ENCODE assay signal across 26 cellular contexts in genomic region chr18:46562674-46563192, GRCh38.
"Had no signal": no experiment of that assay in that cellular context is flagged by ENCODE, and none has a peak within 500 bp of the region (broad histone marks: within the 10 kb centered on the region; RNA-seq: fewer than 3 reads in every experiment).

No MANE protein-coding gene starts in this region.

- H3K27me3 ChIP-seq: adrenal gland, body of pancreas had no signal

- H3K4me3 ChIP-seq: adrenal gland, body of pancreas had no signal

- H3K9me3 Mint-ChIP-seq: activated CD4-positive, alpha-beta memory T cell treated with anti-CD3 and anti-CD28 coated beads, Interleukin-2, amount 10 ng/mL, durations not matched to agents 7 days and 5 days; activated CD4-positive, alpha-beta T cell treated with anti-CD3 and anti-CD28 coated beads, Interleukin-2, amount 10 ng/mL, durations not matched to agents 7 days and 5 days; activated naive CD4-positive, alpha-beta T cell treated with anti-CD3 and anti-CD28 coated beads for 36 hours; activated naive CD4-positive, alpha-beta T cell treated with anti-CD3 and anti-CD28 coated beads, Interleukin-2, amount 50 U/mL, for 24 hours; activated naive CD8-positive, alpha-beta T cell treated with anti-CD3 and anti-CD28 coated beads for 36 hours; activated naive CD8-positive, alpha-beta T cell treated with anti-CD3 and anti-CD28 coated beads, Interleukin-2, amount 50 U/mL, for 24 hours; activated T-helper 1 cell treated with anti-CD3 and anti-CD28 coated beads, Interleukin-12 subunit alpha, Interleukin-12 subunit beta, Interleukin-2, Interleukin-4 antibody, amounts not matched to agents 30 ng/mL and 10 ng/mL and 1 ng/mL, durations not matched to agents 14 hours and 24 hours and 36 hours; activated T-helper 2 cell treated with anti-CD3 and anti-CD28 coated beads, Interferon-gamma antibody, Interleukin-2, Interleukin-4, amounts not matched to agents 10 μg/mL and 5 μg/mL and 100 μg/mL, durations not matched to agents 14 hours and 24 hours and 36 hours had no signal

- DNase-seq: activated CD4-positive, alpha-beta memory T cell treated with anti-CD3 and anti-CD28 coated beads, Interleukin-2, amount 10 ng/mL, durations not matched to agents 7 days and 5 days; activated CD4-positive, alpha-beta T cell treated with anti-CD3 and anti-CD28 coated beads for 1 hour; activated CD4-positive, alpha-beta T cell treated with anti-CD3 and anti-CD28 coated beads for 4 hours; activated CD4-positive, alpha-beta T cell treated with anti-CD3 and anti-CD28 coated beads, Interleukin-2, amount 10 ng/mL, durations not matched to agents 7 days and 5 days; activated CD4-positive, alpha-beta T cell treated with anti-CD3 and anti-CD28 coated beads, Interleukin-2, amount 50 U/mL, for 4 hours; activated CD8-positive, alpha-beta memory T cell treated with anti-CD3 and anti-CD28 coated beads for 24 hours; activated effector memory CD4-positive, alpha-beta T cell treated with anti-CD3 and anti-CD28 coated beads, Interleukin-2, amount 50 U/mL, for 16 hours; activated naive CD4-positive, alpha-beta T cell treated with anti-CD3 and anti-CD28 coated beads for 36 hours; activated naive CD8-positive, alpha-beta T cell treated with anti-CD3 and anti-CD28 coated beads for 36 hours; activated naive CD8-positive, alpha-beta T cell treated with anti-CD3 and anti-CD28 coated beads, Interleukin-2, amount 50 U/mL, for 24 hours; activated T-cell treated with anti-CD3 and anti-CD28 coated beads, Interleukin-2, amount 50 U/mL, for 1 hour; activated T-cell treated with anti-CD3 and anti-CD28 coated beads, Interleukin-2, amount 50 U/mL, for 48 hours; adrenal gland; amygdala; aorta; body of pancreas; cortex of kidney; dermis blood vessel endothelial cell; effector CD8-positive, alpha-beta T cell; foreskin fibroblast; head of caudate nucleus; T-helper 2 cell had no signal

- H3K36me3 ChIP-seq: adrenal gland had no signal

- H3K4me1 Mint-ChIP-seq: activated CD4-positive, alpha-beta memory T cell treated with anti-CD3 and anti-CD28 coated beads, Interleukin-2, amount 10 ng/mL, durations not matched to agents 7 days and 5 days; activated CD4-positive, alpha-beta T cell treated with anti-CD3 and anti-CD28 coated beads, Interleukin-2, amount 10 ng/mL, durations not matched to agents 7 days and 5 days; activated naive CD4-positive, alpha-beta T cell treated with anti-CD3 and anti-CD28 coated beads, Interleukin-2, amount 50 U/mL, for 24 hours; activated naive CD8-positive, alpha-beta T cell treated with anti-CD3 and anti-CD28 coated beads for 36 hours; activated naive CD8-positive, alpha-beta T cell treated with anti-CD3 and anti-CD28 coated beads, Interleukin-2, amount 50 U/mL, for 24 hours had no signal

- H3K9me3 ChIP-seq: adrenal gland, body of pancreas had no signal

- H3K4me3 Mint-ChIP-seq: activated CD4-positive, alpha-beta memory T cell treated with anti-CD3 and anti-CD28 coated beads, Interleukin-2, amount 10 ng/mL, durations not matched to agents 7 days and 5 days; activated CD4-positive, alpha-beta T cell treated with anti-CD3 and anti-CD28 coated beads, Interleukin-2, amount 10 ng/mL, durations not matched to agents 7 days and 5 days; activated naive CD4-positive, alpha-beta T cell treated with anti-CD3 and anti-CD28 coated beads for 36 hours; activated naive CD4-positive, alpha-beta T cell treated with anti-CD3 and anti-CD28 coated beads, Interleukin-2, amount 50 U/mL, for 24 hours; activated naive CD8-positive, alpha-beta T cell treated with anti-CD3 and anti-CD28 coated beads for 36 hours; activated naive CD8-positive, alpha-beta T cell treated with anti-CD3 and anti-CD28 coated beads, Interleukin-2, amount 50 U/mL, for 24 hours; activated T-helper 1 cell treated with anti-CD3 and anti-CD28 coated beads, Interleukin-12 subunit alpha, Interleukin-12 subunit beta, Interleukin-2, Interleukin-4 antibody, amounts not matched to agents 30 ng/mL and 10 ng/mL and 1 ng/mL, durations not matched to agents 14 hours and 24 hours and 36 hours had no signal

- H3K27ac Mint-ChIP-seq: activated CD4-positive, alpha-beta memory T cell treated with anti-CD3 and anti-CD28 coated beads, Interleukin-2, amount 10 ng/mL, durations not matched to agents 7 days and 5 days; activated CD4-positive, alpha-beta T cell treated with anti-CD3 and anti-CD28 coated beads, Interleukin-2, amount 10 ng/mL, durations not matched to agents 7 days and 5 days; activated naive CD4-positive, alpha-beta T cell treated with anti-CD3 and anti-CD28 coated beads for 36 hours; activated naive CD4-positive, alpha-beta T cell treated with anti-CD3 and anti-CD28 coated beads, Interleukin-2, amount 50 U/mL, for 24 hours; activated naive CD8-positive, alpha-beta T cell treated with anti-CD3 and anti-CD28 coated beads for 36 hours; activated naive CD8-positive, alpha-beta T cell treated with anti-CD3 and anti-CD28 coated beads, Interleukin-2, amount 50 U/mL, for 24 hours; activated T-helper 1 cell treated with anti-CD3 and anti-CD28 coated beads, Interleukin-12 subunit alpha, Interleukin-12 subunit beta, Interleukin-2, Interleukin-4 antibody, amounts not matched to agents 30 ng/mL and 10 ng/mL and 1 ng/mL, durations not matched to agents 14 hours and 24 hours and 36 hours; activated T-helper 2 cell treated with anti-CD3 and anti-CD28 coated beads, Interferon-gamma antibody, Interleukin-2, Interleukin-4, amounts not matched to agents 10 μg/mL and 5 μg/mL and 100 μg/mL, durations not matched to agents 14 hours and 24 hours and 36 hours had no signal

- H3K36me3 Mint-ChIP-seq: activated naive CD4-positive, alpha-beta T cell treated with anti-CD3 and anti-CD28 coated beads, Interleukin-2, amount 50 U/mL, for 24 hours; activated naive CD8-positive, alpha-beta T cell treated with anti-CD3 and anti-CD28 coated beads for 36 hours had no signal

- H3K4me1 ChIP-seq: adrenal gland, body of pancreas had no signal

- H3K27ac ChIP-seq: adrenal gland, body of pancreas had no signal

- ATAC-seq: activated naive CD8-positive, alpha-beta T cell treated with anti-CD3 and anti-CD28 coated beads, Interleukin-2, amount 50 U/mL, for 24 hours; body of pancreas; esophagus mucosa had no signal

- H3K27me3 Mint-ChIP-seq: activated CD4-positive, alpha-beta T cell treated with anti-CD3 and anti-CD28 coated beads, Interleukin-2, amount 10 ng/mL, durations not matched to agents 7 days and 5 days; activated naive CD8-positive, alpha-beta T cell treated with anti-CD3 and anti-CD28 coated beads for 36 hours; activated naive CD8-positive, alpha-beta T cell treated with anti-CD3 and anti-CD28 coated beads, Interleukin-2, amount 50 U/mL, for 24 hours had no signal
